In genomic region chr2:173077506-173078177, GRCh38 we compare ENCODE assay signal across 9 cellular contexts. TPM values are rescaled to one million over a fixed set of nuclear protein-coding genes. Genes with fewer than 3 reads are reported as not detected.
A peak's percentile ranks its signal among the peaks of the same experiment; 100 is the strongest.
DNase-seq lines count a peak whose midpoint lies in the region; ATAC-seq, FAIRE-seq and TF ChIP-seq lines count a peak whose summit lies in the region.
"Had no signal": no experiment of that assay in that cellular context is flagged by ENCODE, and none has a peak within 500 bp of the region (broad histone marks: within the 10 kb centered on the region; RNA-seq: fewer than 3 reads in every experiment).

No MANE protein-coding gene starts in this region.

- H3K27ac Mint-ChIP-seq in brain = peak overlapping the region in 4 of 5 experiments; percentile 89 to 95 (median 94)

- H3K4me1 Mint-ChIP-seq in brain = peaks cover 26% of the 10 kb centered on the region

- H3K36me3 ChIP-seq in muscle layer of duodenum (ENCODE audit: control insufficient read depth in 1 of 2, insufficient read depth in 2 of 2, low read length in 2 of 2) = peaks cover 0 to 11% of the 10 kb centered on the region in 2 donors

- no peak for FAIRE-seq in frontal cortex (lab: Jason Lieb, UNC)

- no peaks in the 10 kb centered on the region for H3K9me3 ChIP-seq in muscle layer of duodenum (ENCODE audit: control insufficient read depth in 1 of 2, low read length in 2 of 2)

- H3K4me3 ChIP-seq in AG10803 (ENCODE audit: low read length) (peak overlapping the region; percentile 76), muscle layer of duodenum (ENCODE audit: low read depth in 1 of 2, low read length in 2 of 2) (peak overlapping the region; percentile 75 to 91)

- H3K27ac ChIP-seq in muscle layer of duodenum (ENCODE audit: low read length) = peak overlapping the region; percentile 98

- ATAC-seq in esophagus mucosa = no peak
- ATAC-seq in GM21515 (IDR thresholded peaks at IDR 0.05; ENCODE audit: unreplicated experiment) = no peak

- H3K27me3 ChIP-seq in muscle layer of duodenum (ENCODE audit: low read depth, low read length) = no peaks in the 10 kb centered on the region

- H3K9me3 Mint-ChIP-seq in brain = no peaks in the 10 kb centered on the region

- TF ChIP-seq CTCF in AG10803 (conservative IDR thresholded peaks at IDR 0.05; ENCODE audit: low read length) (no peak), brain (conservative IDR thresholded peaks at IDR 0.05) (no peak)

- H3K4me3 Mint-ChIP-seq in brain = peak overlapping the region; percentile 85 to 93 (median 91)

- DNase-seq in AG10803 (ENCODE audit: low read depth) (peak; percentile 56), HS-27A (ENCODE audit: low read depth) (peak; percentile 39), frontal cortex (ENCODE audit: low spot score in 2 of 2) (no peak), HuH-7.5 (ENCODE audit: low spot score) (no peak)
- DNase-seq: hypothalamus had no signal

- H3K4me1 ChIP-seq in muscle layer of duodenum (ENCODE audit: control insufficient read depth in 1 of 2, insufficient read depth in 2 of 2, low read length in 2 of 2) = peaks cover 7 to 11% of the 10 kb centered on the region in 2 donors

- peaks cover 15% of the 10 kb centered on the region for H3K27me3 Mint-ChIP-seq in brain

- peaks cover 16% of the 10 kb centered on the region for H3K36me3 Mint-ChIP-seq in brain

RNA-seq across cellular contexts. Expression of gene MAP3K20, which starts 2.0 kb away (rescaled TPM):
- polyA plus RNA-seq in brain (ENCODE audit: insufficient read depth, low read depth, low replicate concordance) = 12.3 TPM
- total RNA-seq in esophagus mucosa (21.3 TPM), frontal cortex (9.4 TPM)

Comparison
In these comparisons a context has a peak if more than half of its experiments do, and no peak if none do; other contexts are left out.
1. DNase-seq: peak in AG10803 (single experiment) and HS-27A (single experiment); none in frontal cortex (0 of 2) and HuH-7.5 (single experiment).